9 cellular contexts compared by ENCODE assay signal in genomic region chr1:169788402-169788801, GRCh38. TPM values are rescaled to one million over a fixed set of nuclear protein-coding genes. Genes with fewer than 3 reads are reported as not detected.
"Had no signal": no experiment of that assay in that cellular context is flagged by ENCODE, and none has a peak within 500 bp of the region (broad histone marks: within the 10 kb centered on the region; RNA-seq: fewer than 3 reads in every experiment).

No MANE protein-coding gene starts in this region.

- ATAC-seq: GM12878 had no signal

- H3K4me3 ChIP-seq: GM12878 had no signal

- FAIRE-seq: G401.6, GM12878, GM12891, GM12892, GM18507, GM19239 had no signal

- DNase-seq: GDM1, GF-D8 had no signal

RNA-seq across cellular contexts. Expression of gene SELE, which starts 54.5 kb away (rescaled TPM):
- total RNA-seq: G401, GM12878 had no signal
- polyA plus RNA-seq: GM12878 had no signal
